ENCODE assay signal across 21 cellular contexts in the genomic region with DNA sequence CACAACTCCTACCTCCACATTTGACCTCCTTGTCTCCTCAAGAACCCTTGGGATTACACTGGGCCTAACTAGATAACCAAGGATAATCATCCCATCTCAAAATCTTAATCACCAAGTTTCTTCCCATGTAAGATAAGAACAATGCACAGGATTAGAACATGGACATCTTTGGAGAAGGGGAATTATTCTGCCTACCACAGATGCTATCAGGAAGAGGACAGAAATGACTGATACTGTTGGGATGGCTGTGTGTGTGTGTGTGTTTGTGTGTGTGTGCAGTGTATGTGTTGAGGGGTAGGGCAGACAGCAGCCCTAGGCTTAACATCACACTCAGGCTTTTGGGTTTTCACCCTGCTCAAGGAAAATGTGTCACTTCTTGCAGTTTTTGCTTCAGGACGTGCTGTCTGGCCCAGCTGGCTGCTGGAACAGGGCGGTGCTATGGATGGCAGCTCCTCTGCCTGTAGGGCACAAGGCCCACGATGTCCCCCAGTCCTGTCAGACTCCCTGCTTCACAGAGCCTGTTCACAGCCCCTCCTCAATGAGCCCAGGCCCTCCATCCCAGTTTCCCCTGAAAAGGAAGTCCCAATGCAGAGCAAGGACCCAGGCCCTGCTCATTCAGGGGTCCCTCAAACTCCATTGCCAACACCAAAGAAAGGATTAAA. TPM values are rescaled to one million over a fixed set of nuclear protein-coding genes. Genes with fewer than 3 reads are reported as not detected.
A peak's percentile ranks its signal among the peaks of the same experiment; 100 is the strongest.
DNase-seq lines count a peak whose midpoint lies in the region; ATAC-seq, FAIRE-seq and TF ChIP-seq lines count a peak whose summit lies in the region.
"Had no signal": no experiment of that assay in that cellular context is flagged by ENCODE, and none has a peak within 500 bp of the region (broad histone marks: within the 10 kb centered on the region; RNA-seq: fewer than 3 reads in every experiment).

No MANE protein-coding gene starts in this region.

- peaks cover 32% of the 10 kb centered on the region for H3K4me1 Mint-ChIP-seq in stimulated activated memory B cell treated with anti-CD40 and anti-IgM and Interleukin-4, amounts not matched to agents 10 μg/mL and 1 μg/mL and 100 μg/mL, for 72 hours

- no peak overlapping the region for H3K27ac ChIP-seq in HEK293 (ENCODE audit: extremely low read depth, low read depth, low read length)
- H3K27ac ChIP-seq in ascending aorta: peak overlapping the region; percentile 93 to 97
- H3K27ac ChIP-seq in kidney (ENCODE audit: low read depth in 2 of 2, low read length in 2 of 2): no peak overlapping the region
- H3K27ac ChIP-seq: hepatocyte, neural progenitor cell had no signal

- H3K36me3 Mint-ChIP-seq in stimulated activated memory B cell treated with anti-CD40 and anti-IgM and Interleukin-4, amounts not matched to agents 10 μg/mL and 1 μg/mL and 100 μg/mL, for 72 hours: no peaks in the 10 kb centered on the region
- H3K36me3 Mint-ChIP-seq: activated naive CD4-positive, alpha-beta T cell treated with anti-CD3 and anti-CD28 coated beads, Interleukin-2, amount 50 U/mL, for 24 hours had no signal

- no peak overlapping the region for H3K4me3 ChIP-seq in HEK293 (ENCODE audit: low read depth, low read length)
- H3K4me3 ChIP-seq in ascending aorta: no peak overlapping the region
- H3K4me3 ChIP-seq in kidney (ENCODE audit: low read length in 2 of 2): no peak overlapping the region
- H3K4me3 ChIP-seq: hepatocyte, neural progenitor cell had no signal

- peak overlapping the region; percentile 42 for H3K27ac Mint-ChIP-seq in stimulated activated memory B cell treated with anti-CD40 and anti-IgM and Interleukin-4, amounts not matched to agents 10 μg/mL and 1 μg/mL and 100 μg/mL, for 72 hours
- H3K27ac Mint-ChIP-seq: activated naive CD4-positive, alpha-beta T cell treated with anti-CD3 and anti-CD28 coated beads, Interleukin-2, amount 50 U/mL, for 24 hours; neural progenitor cell had no signal

- H3K36me3 ChIP-seq in HEK293 (ENCODE audit: control insufficient read depth in 2 of 2, insufficient read depth in 1 of 2, low read length in 2 of 2) (peaks cover 0 to 32% of the 10 kb centered on the region in 2 experiments; a peak in 1 of 3 replicates), ascending aorta (peaks cover 45 to 46% of the 10 kb centered on the region in 2 donors), kidney (ENCODE audit: control insufficient read depth in 1 of 2, insufficient read depth in 2 of 2, low read length in 2 of 2) (peaks cover 0 to 2% of the 10 kb centered on the region in 2 donors)
- H3K36me3 ChIP-seq: BE2C, neural progenitor cell had no signal

- H3K27me3 ChIP-seq in ascending aorta: no peaks in the 10 kb centered on the region
- H3K27me3 ChIP-seq: BE2C, hepatocyte, neural progenitor cell had no signal

- POLR2A ChIA-PET in HEK293 (lab: Yijun Ruan, JAX): interaction anchor here (1.2 kb wide), 1 partner anchor 9 kb away, joined by 4 read pairs; no protein-coding TSS in a partner anchor

- H3K9me3 ChIP-seq in HEK293 (ENCODE audit: control insufficient read depth, insufficient read depth, low read depth, low read length) (no peaks in the 10 kb centered on the region), ascending aorta (no peaks in the 10 kb centered on the region), kidney (ENCODE audit: control insufficient read depth in 1 of 2, low read length in 2 of 2) (no peaks in the 10 kb centered on the region)
- H3K9me3 ChIP-seq: BE2C had no signal

- TF ChIP-seq CTCF in HEK293 (tag by site-specific recombination; IDR thresholded peaks at IDR 0.05): no peak
- no peak for TF ChIP-seq CTCF in ascending aorta (IDR thresholded peaks at IDR 0.05)
- no peak for TF ChIP-seq CTCF in kidney (IDR thresholded peaks at IDR 0.05; ENCODE audit: borderline replicate concordance, extremely low read depth, insufficient read depth)

- H3K4me3 Mint-ChIP-seq in stimulated activated memory B cell treated with anti-CD40 and anti-IgM and Interleukin-4, amounts not matched to agents 10 μg/mL and 1 μg/mL and 100 μg/mL, for 72 hours: no peak overlapping the region
- H3K4me3 Mint-ChIP-seq: activated naive CD4-positive, alpha-beta T cell treated with anti-CD3 and anti-CD28 coated beads, Interleukin-2, amount 50 U/mL, for 24 hours; neural progenitor cell had no signal

- intact Hi-C loops in ascending aorta (cut with DNase I): loop anchor here (2.0 kb wide), 2 partner anchors 17 to 21 kb away; partner anchors contain the start of gene ARHGEF39
- intact Hi-C loops in kidney (cut with DNase I): no loop called here

- H3K9me3 Mint-ChIP-seq in stimulated activated memory B cell treated with anti-CD40 and anti-IgM and Interleukin-4, amounts not matched to agents 10 μg/mL and 1 μg/mL and 100 μg/mL, for 72 hours: no peaks in the 10 kb centered on the region
- H3K9me3 Mint-ChIP-seq: activated naive CD4-positive, alpha-beta T cell treated with anti-CD3 and anti-CD28 coated beads, Interleukin-2, amount 50 U/mL, for 24 hours; neural progenitor cell had no signal

- ATAC-seq in stimulated activated memory B cell treated with anti-CD40 and anti-IgM and Interleukin-4, amounts not matched to agents 10 μg/mL and 1 μg/mL and 100 μg/mL, for 72 hours: no peak
- ATAC-seq in HG03354 (IDR thresholded peaks at IDR 0.05; ENCODE audit: poor library complexity, severe bottlenecking, unreplicated experiment): no peak

- H3K9ac ChIP-seq in kidney (ENCODE audit: low read length in 2 of 2): no peak overlapping the region
- H3K9ac ChIP-seq: neural progenitor cell had no signal

- DNase-seq in ascending aorta (ENCODE audit: low spot score in 2 of 2) (no peak), kidney (peak; percentile 60), activated T-cell treated with anti-CD3 and anti-CD28 coated beads for 4 hours (no peak)
- no peak for DNase-seq in central memory CD4-positive, alpha-beta T cell
- DNase-seq in activated CD4-positive, alpha-beta T cell treated with anti-CD3 and anti-CD28 coated beads, Interleukin-2, amount 50 U/mL, for 4 hours: no peak
- DNase-seq: activated CD4-positive, CD25-positive, alpha-beta regulatory T cell treated with anti-CD3 and anti-CD28 coated beads, Interleukin-2, amount 50 U/mL, for 72 hours; activated CD8-positive, alpha-beta memory T cell treated with anti-CD3 and anti-CD28 coated beads, Interleukin-2, amount 50 U/mL, for 4 hours; BE2C; cerebellar nuclear complex; DMS153; GOT3; NCI-H146; NCI-H510A had no signal

- H3K4me1 ChIP-seq in HEK293 (ENCODE audit: control insufficient read depth, insufficient read depth, low read length) (no peaks in the 10 kb centered on the region), ascending aorta (peaks cover 14 to 45% of the 10 kb centered on the region in 2 donors), kidney (ENCODE audit: control insufficient read depth in 1 of 2, insufficient read depth in 1 of 2, low read depth in 1 of 2, low read length in 2 of 2) (peaks cover 0 to 2% of the 10 kb centered on the region in 2 donors)

- FAIRE-seq in kidney (lab: Jason Lieb, UNC): no peak
- FAIRE-seq: RCC 7860 had no signal

- no peaks in the 10 kb centered on the region for H3K27me3 Mint-ChIP-seq in stimulated activated memory B cell treated with anti-CD40 and anti-IgM and Interleukin-4, amounts not matched to agents 10 μg/mL and 1 μg/mL and 100 μg/mL, for 72 hours
- H3K27me3 Mint-ChIP-seq: activated naive CD4-positive, alpha-beta T cell treated with anti-CD3 and anti-CD28 coated beads, Interleukin-2, amount 50 U/mL, for 24 hours had no signal

- CTCF ChIA-PET in HEK293 (lab: Yijun Ruan, JAX): no interaction called here

TF ChIP-seq in HEK293, 187 proteins besides CTCF, POLR2A, EP300 and RAD21:
- TF ChIP-seq ZNF23 (tag by site-specific recombination; IDR thresholded peaks at IDR 0.05; ENCODE audit: borderline replicate concordance): no peak
- TF ChIP-seq ZSCAN4 (tag by site-specific recombination; IDR thresholded peaks at IDR 0.05): 0 out of 2 replicates have a peak, but pooled peaks have one; percentile 25

RNA-seq across cellular contexts. Expression of gene CA9, which starts 7.7 kb away (rescaled TPM):
- total RNA-seq in ascending aorta (3.9 TPM), kidney (0.85 TPM)
- polyA plus RNA-seq in kidney (ENCODE audit: insufficient read depth, low read depth, low replicate concordance): 0.67 TPM
- total RNA-seq: subcutaneous adipose tissue had no signal

RNA-seq across cellular contexts. Expression of gene TPM2, which starts 8.3 kb away (rescaled TPM):
- total RNA-seq in ascending aorta: 1,923 TPM
- total RNA-seq in kidney: 218 TPM
- polyA plus RNA-seq in kidney (ENCODE audit: insufficient read depth, low read depth, low replicate concordance): 287 TPM

RNA-seq across cellular contexts. Expression of gene ARHGEF39, which starts 16.5 kb away (rescaled TPM):
- total RNA-seq in ascending aorta (1.1 TPM), kidney (0.72 TPM)
- polyA plus RNA-seq in kidney (ENCODE audit: insufficient read depth, low read depth, low replicate concordance): 0.17 TPM

RNA-seq across cellular contexts. Expression of gene CCDC107, which starts 23.4 kb away (rescaled TPM):
- total RNA-seq in ascending aorta (67.6 TPM), kidney (26.8 TPM)
- polyA plus RNA-seq in kidney (ENCODE audit: insufficient read depth, low read depth, low replicate concordance): 52.3 TPM

RNA-seq across cellular contexts. Expression of gene RMRP, which starts 23.7 kb away (rescaled TPM):
- 17,070 TPM for total RNA-seq in ascending aorta
- total RNA-seq in kidney: 36,256 TPM
- not detected for polyA plus RNA-seq in kidney (ENCODE audit: insufficient read depth, low read depth, low replicate concordance)
- polyA plus RNA-seq: hepatocyte had no signal

Comparison
In these comparisons a context has a peak if more than half of its experiments do, and no peak if none do; other contexts are left out.
1. H3K27ac ChIP-seq: peak in ascending aorta (2 of 2); none in HEK293 (single experiment) and kidney (0 of 2).